In genomic region chr11:93197383-93198220, GRCh38 we compare ENCODE assay signal across 8 cellular contexts. TPM values are rescaled to one million over a fixed set of nuclear protein-coding genes. Genes with fewer than 3 reads are reported as not detected.
DNase-seq lines count a peak whose midpoint lies in the region; ATAC-seq and TF ChIP-seq lines count a peak whose summit lies in the region.

TSS of gene SLC36A4 (minus strand) at chr11:93197991. CDS start at chr11:93197832, 159 bp downstream.

- TF ChIP-seq CTCF in Calu3 (IDR thresholded peaks at IDR 0.05; ENCODE audit: unreplicated experiment): no peak
- no peak for TF ChIP-seq CTCF in OCI-LY1 (IDR thresholded peaks at IDR 0.05; ENCODE audit: low read length)
- no peak for TF ChIP-seq CTCF in mucosa of descending colon (IDR thresholded peaks at IDR 0.05)

- H3K27ac ChIP-seq in HUES48 (ENCODE audit: low read depth, low read length) (peak within 1 kb of the TSS; percentile 95), OCI-LY1 (ENCODE audit: low read depth, low read length, poor library complexity, severe bottlenecking) (peak within 1 kb of the TSS; percentile 52), epithelial cell of prostate (peak within 1 kb of the TSS; percentile 73)

- H3K4me1 ChIP-seq in HUES48 (ENCODE audit: control insufficient read depth, insufficient read depth, low read length): peaks cover 9% of the 10 kb centered on the region; the same call in 1 of the 2 replicates
- H3K4me1 ChIP-seq in OCI-LY1 (ENCODE audit: insufficient read depth, low read length, severe bottlenecking): peaks cover 20% of the 10 kb centered on the region
- H3K4me1 ChIP-seq in mucosa of descending colon (ENCODE audit: low read depth): no peaks in the 10 kb centered on the region

- H3K4me3 Mint-ChIP-seq in Calu3 (ENCODE audit: low read depth, unreplicated experiment): peak within 1 kb of the TSS; percentile 85

- peaks cover 15% of the 10 kb centered on the region for H3K36me3 Mint-ChIP-seq in Calu3 (ENCODE audit: insufficient read depth, unreplicated experiment)

- no TSS peak for BruUV-seq in Calu3 (replicated peaks; lab: Mats Ljungman, UMichigan)

- no peaks in the 10 kb centered on the region for H3K9me2 ChIP-seq in OCI-LY1 (ENCODE audit: low read depth, low read length)

- H3K9ac ChIP-seq in HUES48 (ENCODE audit: low read depth, low read length) (peak within 1 kb of the TSS; percentile 95), OCI-LY1 (ENCODE audit: low read length) (peak within 1 kb of the TSS; percentile 99)

- H3K9me3 ChIP-seq in HUES48 (ENCODE audit: control insufficient read depth, insufficient read depth, low read length): no peaks in the 10 kb centered on the region
- H3K9me3 ChIP-seq in OCI-LY1 (ENCODE audit: low read length): no peaks in the 10 kb centered on the region
- H3K9me3 ChIP-seq in mucosa of descending colon: no peaks in the 10 kb centered on the region

- H4K20me1 ChIP-seq in OCI-LY1 (ENCODE audit: insufficient read depth, low read length): no peaks in the 10 kb centered on the region

- ATAC-seq in GM21423 (IDR thresholded peaks at IDR 0.05; ENCODE audit: unreplicated experiment) (peak; percentile 86), mucosa of descending colon (peak; percentile 99)

- H3K27me3 Mint-ChIP-seq in Calu3 (ENCODE audit: unreplicated experiment): no peaks in the 10 kb centered on the region

- intact Hi-C loops in Calu3 (cut with micrococcal nuclease; ENCODE audit: unreplicated experiment): no loop called here
- intact Hi-C loops in mucosa of descending colon (cut with DNase I, micrococcal nuclease): no loop called here

- H2AFZ ChIP-seq in OCI-LY1 (ENCODE audit: low read length): peak within 1 kb of the TSS; percentile 100

- no peaks in the 10 kb centered on the region for H3F3A ChIP-seq in OCI-LY1 (ENCODE audit: insufficient read depth, low read length)

- no peaks in the 10 kb centered on the region for H3K27me3 ChIP-seq in HUES48 (ENCODE audit: control insufficient read depth, insufficient read depth, low read length)
- H3K27me3 ChIP-seq in OCI-LY1 (ENCODE audit: insufficient read depth, low read length): no peaks in the 10 kb centered on the region

- H3K4me1 Mint-ChIP-seq in Calu3 (ENCODE audit: low read depth, unreplicated experiment): peaks cover 8% of the 10 kb centered on the region

- CTCF ChIA-PET in Calu3 (lab: Charles Lee): no interaction called here

- H3K4me2 ChIP-seq in OCI-LY1 (ENCODE audit: low read length): peak within 1 kb of the TSS; percentile 88

- DNase-seq in Calu3 (peak; percentile 75), activated T-cell treated with anti-CD3 and anti-CD28 coated beads for 4 hours (peak; percentile 82), epithelial cell of prostate (ENCODE audit: low read depth, low spot score) (peak; percentile 84), mucosa of descending colon (peak; percentile 90 to 95 (median 94))
- DNase-seq in stimulated activated CD8-positive, alpha-beta memory T cell treated with anti-CD3 and anti-CD28 coated beads, Interleukin-4, amount 100 ng/mL, for 1 hour (ENCODE audit: low read depth in 2 of 2, low spot score in 1 of 2): peak; percentile 62 to 72

- no peaks in the 10 kb centered on the region for H3K36me3 ChIP-seq in HUES48 (ENCODE audit: control insufficient read depth, insufficient read depth, low read length)
- no peaks in the 10 kb centered on the region for H3K36me3 ChIP-seq in OCI-LY1 (ENCODE audit: insufficient read depth, low read length)
- H3K36me3 ChIP-seq in mucosa of descending colon (ENCODE audit: low read depth): no peaks in the 10 kb centered on the region

- H3K4me3 ChIP-seq in HUES48 (ENCODE audit: low read depth, low read length) (peak within 1 kb of the TSS; percentile 99), OCI-LY1 (ENCODE audit: low read depth, low read length, poor library complexity, severe bottlenecking) (peak within 1 kb of the TSS; percentile 97), mucosa of descending colon (peak within 1 kb of the TSS; percentile 54)

- peak within 1 kb of the TSS; percentile 93 for H3K27ac Mint-ChIP-seq in Calu3 (ENCODE audit: unreplicated experiment)

- H3K9me3 Mint-ChIP-seq in Calu3 (ENCODE audit: low read depth, unreplicated experiment): no peaks in the 10 kb centered on the region

- H3K79me2 ChIP-seq in OCI-LY1 (ENCODE audit: insufficient read depth, low read length): peaks cover 32% of the 10 kb centered on the region

RNA-seq across cellular contexts. Expression of gene SLC36A4, which starts in this region (rescaled TPM):
- total RNA-seq in Calu3 (2022) (10.2 and 12.4 TPM in 2 replicates), mucosa of descending colon (10 to 100 TPM in 2 of 3 donors, 1 to 10 TPM in 1; 8.3 to 20.1 (median 14.2) TPM)

Comparison
In these comparisons a context has a peak if more than half of its experiments do, and no peak if none do; other contexts are left out.
1. Peak in every context shown above with its lines: DNase-seq, ATAC-seq, H3K4me3 ChIP-seq and H3K27ac ChIP-seq.